12 cellular contexts compared by ENCODE assay signal in genomic region chr2:234950435-234950729, GRCh38. TPM values are rescaled to one million over a fixed set of nuclear protein-coding genes. Genes with fewer than 3 reads are reported as not detected.
DNase-seq lines count a peak whose midpoint lies in the region; ATAC-seq, FAIRE-seq and TF ChIP-seq lines count a peak whose summit lies in the region.
"Had no signal": no experiment of that assay in that cellular context is flagged by ENCODE, and none has a peak within 500 bp of the region (broad histone marks: within the 10 kb centered on the region; RNA-seq: fewer than 3 reads in every experiment).

No MANE protein-coding gene starts in this region.

- H3K79me1 ChIP-seq in H9 (ENCODE audit: insufficient read depth, low read depth, low read length, poor library complexity, severe bottlenecking): no peaks in the 10 kb centered on the region

- H3K4me3 Mint-ChIP-seq in H9: peak overlapping the region; percentile 77 to 87; a peak in 3 of 5 replicates
- H3K4me3 Mint-ChIP-seq in activated naive CD8-positive, alpha-beta T cell treated with anti-CD3 and anti-CD28 coated beads, Interleukin-2, amount 50 U/mL, for 24 hours: peak overlapping the region; percentile 74
- peak overlapping the region; percentile 49 for H3K4me3 Mint-ChIP-seq in stimulated activated effector memory CD8-positive, alpha-beta T cell treated with anti-CD3 and anti-CD28 coated beads, Interleukin-12 subunit alpha, Interleukin-12 subunit beta, amount 100 ng/mL, for 72 hours

- H3K27ac Mint-ChIP-seq in H9: no peak overlapping the region
- no peak overlapping the region for H3K27ac Mint-ChIP-seq in activated naive CD8-positive, alpha-beta T cell treated with anti-CD3 and anti-CD28 coated beads, Interleukin-2, amount 50 U/mL, for 24 hours
- no peak overlapping the region for H3K27ac Mint-ChIP-seq in stimulated activated effector memory CD8-positive, alpha-beta T cell treated with anti-CD3 and anti-CD28 coated beads, Interleukin-12 subunit alpha, Interleukin-12 subunit beta, amount 100 ng/mL, for 72 hours

- H4K8ac ChIP-seq in H9 (replicated peaks; ENCODE audit: insufficient read length, low read depth, low read length): no peak overlapping the region

- H2BK12ac ChIP-seq in H9 (ENCODE audit: insufficient read length, low read depth, low read length): no peak overlapping the region

- H2AK5ac ChIP-seq in H9 (ENCODE audit: insufficient read length, low read length): no peak overlapping the region

- H2AFZ ChIP-seq in H9 (ENCODE audit: low read length) (no peak overlapping the region), keratinocyte (ENCODE audit: control insufficient read depth, low read length) (no peak overlapping the region)

- no CpG with 5 or more reads among the region's 7 CpGs for WGBS in H9 (ENCODE audit: extremely low coverage, insufficient read length, low lambda C conversion rate)

- no peak overlapping the region for H4K91ac ChIP-seq in H9 (ENCODE audit: insufficient read length, low read depth, low read length)

- H2BK5ac ChIP-seq in H9 (ENCODE audit: insufficient read length, low read length): no peak overlapping the region

- dilution Hi-C loops in keratinocyte (cut with MboI; ENCODE audit: extremely low pct_ligation_motif_present, low sequenced_read_pairs): no loop called here

- H3K4me3 ChIP-seq in keratinocyte (ENCODE audit: control insufficient read depth in 2 of 3, extremely low read depth in 1 of 3, insufficient read depth in 2 of 3, low read depth in 1 of 3, low read length in 3 of 3): peak overlapping the region in 2 of 3 experiments; percentile 16 to 43

- no peak overlapping the region for H2BK120ac ChIP-seq in H9 (ENCODE audit: low read depth, low read length, poor library complexity, severe bottlenecking)

- no peak for FAIRE-seq in keratinocyte (lab: Jason Lieb, UNC)

- no peak overlapping the region for H3K14ac ChIP-seq in H9 (ENCODE audit: insufficient read depth, low read length)

- no peak overlapping the region for H2BK15ac ChIP-seq in H9 (ENCODE audit: low read depth, low read length)

- H3K36me3 ChIP-seq in keratinocyte (ENCODE audit: control insufficient read depth in 2 of 2, extremely low read depth in 1 of 2, insufficient read depth in 2 of 2, low read length in 2 of 2): peaks cover 0 to 8% of the 10 kb centered on the region in 2 experiments
- H3K36me3 ChIP-seq: heart left ventricle had no signal

- H3K23me2 ChIP-seq in H9 (ENCODE audit: insufficient read length, low read depth, low read length, poor library complexity, severe bottlenecking): peaks cover 32% of the 10 kb centered on the region

- no peak overlapping the region for H3K23ac ChIP-seq in H9 (ENCODE audit: insufficient read length, low read depth, low read length)

- H3K79me2 ChIP-seq in H9 (ENCODE audit: insufficient read depth, low read length) (peaks cover 3% of the 10 kb centered on the region; the same call in 1 of the 2 replicates), keratinocyte (ENCODE audit: control insufficient read depth, insufficient read depth, low read length) (peaks cover 34% of the 10 kb centered on the region)

- no peak overlapping the region for H3K27ac ChIP-seq in H9 (ENCODE audit: insufficient read length, low read depth, low read length)
- peak overlapping the region; percentile 98 for H3K27ac ChIP-seq in keratinocyte (ENCODE audit: control insufficient read depth, insufficient read depth, low read length)

- peaks cover 0 to 7% (median under 1%) of the 10 kb centered on the region in 3 experiments; a peak in 3 of 7 replicates for H3K36me3 Mint-ChIP-seq in H9 (ENCODE audit: insufficient read depth in 1 of 3, low read depth in 3 of 3)
- no peaks in the 10 kb centered on the region for H3K36me3 Mint-ChIP-seq in activated naive CD8-positive, alpha-beta T cell treated with anti-CD3 and anti-CD28 coated beads, Interleukin-2, amount 50 U/mL, for 24 hours (ENCODE audit: low read depth)
- H3K36me3 Mint-ChIP-seq in stimulated activated effector memory CD8-positive, alpha-beta T cell treated with anti-CD3 and anti-CD28 coated beads, Interleukin-12 subunit alpha, Interleukin-12 subunit beta, amount 100 ng/mL, for 72 hours: no peaks in the 10 kb centered on the region

- peaks cover 4% of the 10 kb centered on the region for H3K9me1 ChIP-seq in keratinocyte (ENCODE audit: control insufficient read depth, extremely low read depth, insufficient read depth, low read length)

- H4K5ac ChIP-seq in H9 (ENCODE audit: insufficient read length, low read depth, low read length): no peak overlapping the region

- H3K27me3 Mint-ChIP-seq in H9 (ENCODE audit: low read depth): peaks cover 28% of the 10 kb centered on the region
- peaks cover 56% of the 10 kb centered on the region for H3K27me3 Mint-ChIP-seq in activated naive CD8-positive, alpha-beta T cell treated with anti-CD3 and anti-CD28 coated beads, Interleukin-2, amount 50 U/mL, for 24 hours

- ATAC-seq in activated naive CD8-positive, alpha-beta T cell treated with anti-CD3 and anti-CD28 coated beads, Interleukin-2, amount 50 U/mL, for 24 hours: no peak
- no peak for ATAC-seq in stimulated activated effector memory CD8-positive, alpha-beta T cell treated with anti-CD3 and anti-CD28 coated beads, Interleukin-12 subunit alpha, Interleukin-12 subunit beta, amount 100 ng/mL, for 72 hours

- H3K9me3 Mint-ChIP-seq in H9: no peaks in the 10 kb centered on the region; a peak in 1 of 5 replicates
- no peaks in the 10 kb centered on the region for H3K9me3 Mint-ChIP-seq in activated naive CD8-positive, alpha-beta T cell treated with anti-CD3 and anti-CD28 coated beads, Interleukin-2, amount 50 U/mL, for 24 hours
- no peaks in the 10 kb centered on the region for H3K9me3 Mint-ChIP-seq in stimulated activated effector memory CD8-positive, alpha-beta T cell treated with anti-CD3 and anti-CD28 coated beads, Interleukin-12 subunit alpha, Interleukin-12 subunit beta, amount 100 ng/mL, for 72 hours

- H3K9ac ChIP-seq in H9 (ENCODE audit: extremely low read depth, insufficient read length, low read length) (no peak overlapping the region), keratinocyte (ENCODE audit: control insufficient read depth, extremely low read depth, insufficient read depth, low read length) (peak overlapping the region; percentile 94)

- H3K9me3 ChIP-seq in H9 (ENCODE audit: control insufficient read depth, low read depth, low read length): no peaks in the 10 kb centered on the region
- H3K9me3 ChIP-seq in keratinocyte (ENCODE audit: control insufficient read depth, low read depth, low read length): no peaks in the 10 kb centered on the region
- H3K9me3 ChIP-seq: heart left ventricle had no signal

- TF ChIP-seq CTCF in H9 (conservative IDR thresholded peaks at IDR 0.05): no peak
- TF ChIP-seq CTCF in keratinocyte (optimal IDR thresholded peaks at IDR 0.05 in 1 of 3, IDR thresholded peaks at IDR 0.05 in 1 of 3, conservative IDR thresholded peaks at IDR 0.05 in 1 of 3; ENCODE audit: extremely low read depth in 1 of 3, insufficient read depth in 2 of 3, low read length in 3 of 3): no peak

- H3K27me3 ChIP-seq in H9 (ENCODE audit: insufficient read depth, low read length) (no peaks in the 10 kb centered on the region; the same call in 1 of the 2 replicates), keratinocyte (ENCODE audit: control insufficient read depth, extremely low read depth, insufficient read depth, low read length) (no peaks in the 10 kb centered on the region)

- DNase-seq in H9 (no peak), keratinocyte (ENCODE audit: low read depth, low spot score) (no peak), NCI-H1930 (lab: John Stamatoyannopoulos, UW) (no peak), kidney glomerular epithelial cell (lab: John Stamatoyannopoulos, UW) (no peak), NCI-H187 treated with DMSO at 0.1 percent for 48 hours (lab: John Stamatoyannopoulos, UW) (no peak)
- no peak for DNase-seq in activated naive CD8-positive, alpha-beta T cell treated with anti-CD3 and anti-CD28 coated beads, Interleukin-2, amount 50 U/mL, for 24 hours
- no peak for DNase-seq in stimulated activated effector memory CD8-positive, alpha-beta T cell treated with anti-CD3 and anti-CD28 coated beads, Interleukin-12 subunit alpha, Interleukin-12 subunit beta, amount 100 ng/mL, for 72 hours (ENCODE audit: low spot score in 2 of 2)
- DNase-seq: activated CD8-positive, alpha-beta memory T cell treated with anti-CD3 and anti-CD28 coated beads for 24 hours; heart left ventricle; KBM-7; NCI-H2029; T-helper 2 cell had no signal

- H3T11ph ChIP-seq in H9 (ENCODE audit: low read length): no peak overlapping the region

- peaks cover 6% of the 10 kb centered on the region; the same call in 1 of the 2 replicates for H3K4me1 ChIP-seq in H9 (ENCODE audit: insufficient read depth, low read length)
- peaks cover 53% of the 10 kb centered on the region for H3K4me1 ChIP-seq in keratinocyte (ENCODE audit: control insufficient read depth, extremely low read depth, insufficient read depth, low read length)

- peaks cover 34 to 36% of the 10 kb centered on the region in 2 experiments for H3K4me1 Mint-ChIP-seq in H9
- peaks cover 11% of the 10 kb centered on the region for H3K4me1 Mint-ChIP-seq in activated naive CD8-positive, alpha-beta T cell treated with anti-CD3 and anti-CD28 coated beads, Interleukin-2, amount 50 U/mL, for 24 hours
- no peaks in the 10 kb centered on the region for H3K4me1 Mint-ChIP-seq in stimulated activated effector memory CD8-positive, alpha-beta T cell treated with anti-CD3 and anti-CD28 coated beads, Interleukin-12 subunit alpha, Interleukin-12 subunit beta, amount 100 ng/mL, for 72 hours

- no peak overlapping the region for H2BK20ac ChIP-seq in H9 (ENCODE audit: low read depth, low read length, poor library complexity, severe bottlenecking)

- H4K20me1 ChIP-seq in H9 (ENCODE audit: control insufficient read depth, insufficient read depth, insufficient read length) (no peaks in the 10 kb centered on the region), keratinocyte (ENCODE audit: control insufficient read depth, extremely low read depth, insufficient read depth, low read length) (no peaks in the 10 kb centered on the region)

- H3K4me2 ChIP-seq in H9 (ENCODE audit: insufficient read depth, insufficient read length, low read length) (peak overlapping the region; percentile 87), keratinocyte (ENCODE audit: control insufficient read depth, extremely low read depth, insufficient read depth, low read depth, low read length) (peak overlapping the region; percentile 81)

- H3K56ac ChIP-seq in H9 (ENCODE audit: insufficient read length, low read depth, low read length): no peak overlapping the region

- H3K18ac ChIP-seq in H9 (ENCODE audit: insufficient read length, low read depth, low read length): no peak overlapping the region

- no peak overlapping the region for H3K4ac ChIP-seq in H9 (ENCODE audit: low read depth, low read length)

RNA-seq across cellular contexts. Expression of gene SH3BP4, which starts 1.4 kb away (rescaled TPM):
- total RNA-seq in H9 (2021): 88.5 and 93.8 TPM in 2 replicates
- polyA plus RNA-seq in keratinocyte: 46.4 to 56.4 TPM (median 50.4 TPM) in 3 replicates
- 15.7 TPM for polyA plus RNA-seq in keratinocyte (2011; ENCODE audit: low read depth)
- polyA plus RNA-seq in keratinocyte (2011; cell fraction: cytosol; rRNA removed): 38.6 and 45.2 TPM in 2 replicates
- polyA plus RNA-seq in keratinocyte (2011; cell fraction: nucleus; rRNA removed): 62.3 and 64.3 TPM in 2 replicates
- 18.3 and 39.2 TPM in 2 replicates for polyA plus RNA-seq in keratinocyte (2012; ENCODE audit: low replicate concordance)
- 56.4 to 124 TPM (median 78.8 TPM) in 3 replicates for polyA minus RNA-seq in keratinocyte
- polyA minus RNA-seq in keratinocyte (2011; cell fraction: cytosol; rRNA and poly(A)+ RNA removed): 33.4 TPM
- polyA minus RNA-seq in keratinocyte (2011; cell fraction: nucleus; rRNA and poly(A)+ RNA removed): 43.1 and 65.2 TPM in 2 replicates
